Comparison of ENCODE assay signal across 1 cellular context in genomic region chr3:76039431-76039830, GRCh38.
A peak's percentile ranks its signal among the peaks of the same experiment; 100 is the strongest.
TF ChIP-seq lines count a peak whose summit lies in the region.

No MANE protein-coding gene starts in this region.

TF ChIP-seq in GM23338, 12 proteins besides CTCF, POLR2A, EP300 and RAD21 (continued from another document):
- TF ChIP-seq NANOG (IDR thresholded peaks at IDR 0.05; ENCODE audit: borderline replicate concordance) (peak; percentile 94), EZH2phosphoT487 (IDR thresholded peaks at IDR 0.05; ENCODE audit: unreplicated experiment) (no peak), ZNF331 (CRISPR knock-in tag; IDR thresholded peaks at IDR 0.05; ENCODE audit: low read depth) (no peak), CREB1 (CRISPR knock-in tag; IDR thresholded peaks at IDR 0.05; ENCODE audit: low read depth) (no peak), ZNF462 (CRISPR knock-in tag; IDR thresholded peaks at IDR 0.05) (no peak)
